16 cellular contexts compared by ENCODE assay signal in the genomic region with DNA sequence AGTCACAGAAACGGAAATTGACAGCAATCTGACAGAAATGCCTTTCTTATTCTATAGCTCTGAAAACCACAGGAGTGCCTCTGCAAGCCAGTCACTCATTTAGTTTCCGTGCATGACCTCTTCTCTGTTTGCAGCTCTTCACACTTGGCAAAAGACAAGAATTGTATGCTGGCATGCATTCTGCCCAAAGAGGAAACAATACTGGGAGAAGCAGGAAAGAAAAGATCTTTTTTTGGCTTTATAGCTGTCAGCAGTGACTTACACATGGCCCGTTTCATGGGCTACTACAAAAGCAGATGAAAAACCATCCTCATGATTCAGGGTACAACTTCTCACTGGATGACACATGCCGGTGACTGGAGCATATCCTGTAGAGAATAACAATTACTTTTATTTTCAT.
DNase-seq lines count a peak whose midpoint lies in the region; ATAC-seq and TF ChIP-seq lines count a peak whose summit lies in the region.
"Had no signal": no experiment of that assay in that cellular context is flagged by ENCODE, and none has a peak within 500 bp of the region (broad histone marks: within the 10 kb centered on the region; RNA-seq: fewer than 3 reads in every experiment).

No MANE protein-coding gene starts in this region.

- H3K36me3 Mint-ChIP-seq in brain = no peaks in the 10 kb centered on the region
- H3K36me3 Mint-ChIP-seq in WTC11 = no peaks in the 10 kb centered on the region
- H3K36me3 Mint-ChIP-seq: naive thymus-derived CD8-positive, alpha-beta T cell; type B pancreatic cell had no signal

- H3K9me3 ChIP-seq in BLaER1 = no peaks in the 10 kb centered on the region
- H3K9me3 ChIP-seq in SJCRH30 (replicated peaks) = no peaks in the 10 kb centered on the region

- H3K4me1 Mint-ChIP-seq in brain (peaks cover 56% of the 10 kb centered on the region), WTC11 (peaks cover 8% of the 10 kb centered on the region)

- H3K9ac ChIP-seq in BLaER1 = no peak overlapping the region

- H3K4me2 ChIP-seq in BLaER1 = peak overlapping the region; percentile 77

- H3K27me3 Mint-ChIP-seq in brain (no peaks in the 10 kb centered on the region), WTC11 (ENCODE audit: low read depth) (no peaks in the 10 kb centered on the region)
- H3K27me3 Mint-ChIP-seq: type B pancreatic cell had no signal

- peak; percentile 91 for TF ChIP-seq EP300 in Ishikawa (IDR thresholded peaks at IDR 0.05; ENCODE audit: borderline replicate concordance)

- H3K4me3 Mint-ChIP-seq in brain (peak overlapping the region in 1 of 5 experiments; percentile 43), WTC11 (no peak overlapping the region)
- H3K4me3 Mint-ChIP-seq: activated CD4-positive, alpha-beta memory T cell treated with anti-CD3 and anti-CD28 coated beads, Interleukin-2, amount 10 ng/mL, durations not matched to agents 7 days and 5 days; central memory CD8-positive, alpha-beta T cell; H9; type B pancreatic cell had no signal

- peak; percentile 96 for DNase-seq in kidney tubule cell (ENCODE audit: low spot score)
- no peak for DNase-seq in iPS-NIHi11 (ENCODE audit: low spot score)
- DNase-seq in SJCRH30 = no peak
- no peak for DNase-seq in WTC11 (ENCODE audit: low spot score)
- DNase-seq: activated CD4-positive, alpha-beta memory T cell treated with anti-CD3 and anti-CD28 coated beads, Interleukin-2, amount 10 ng/mL, durations not matched to agents 7 days and 5 days; DMS153; H9; naive thymus-derived CD8-positive, alpha-beta T cell; NCI-H1930; stimulated activated CD4-positive, alpha-beta T cell treated with anti-CD3 and anti-CD28 coated beads, Interleukin-4, amount 100 ng/mL, for 4 hours had no signal

- H3K27ac Mint-ChIP-seq in brain = peak overlapping the region; percentile 36 to 96 (median 84)
- H3K27ac Mint-ChIP-seq in WTC11 = no peak overlapping the region
- H3K27ac Mint-ChIP-seq: activated CD4-positive, alpha-beta memory T cell treated with anti-CD3 and anti-CD28 coated beads, Interleukin-2, amount 10 ng/mL, durations not matched to agents 7 days and 5 days; H9; naive thymus-derived CD8-positive, alpha-beta T cell; type B pancreatic cell had no signal

- CTCF ChIA-PET in WTC11 (lab: Charles Lee) = interaction anchor here (1.2 kb wide), 1 partner anchor 17 kb away, joined by 4 read pairs; no protein-coding TSS in a partner anchor

- H3K27me3 ChIP-seq in BLaER1 (no peaks in the 10 kb centered on the region), SJCRH30 (no peaks in the 10 kb centered on the region; the same call in 1 of the 2 replicates)

- no peak overlapping the region for H3K27ac ChIP-seq in BLaER1
- no peak overlapping the region for H3K27ac ChIP-seq in SJCRH30

- TF ChIP-seq RAD21 in Ishikawa (IDR thresholded peaks at IDR 0.05; ENCODE audit: low read depth) = no peak

- H4K20me1 ChIP-seq in BLaER1 = no peaks in the 10 kb centered on the region

- H3K9me3 Mint-ChIP-seq in brain (no peaks in the 10 kb centered on the region), WTC11 (no peaks in the 10 kb centered on the region)
- H3K9me3 Mint-ChIP-seq: activated CD4-positive, alpha-beta memory T cell treated with anti-CD3 and anti-CD28 coated beads, Interleukin-2, amount 10 ng/mL, durations not matched to agents 7 days and 5 days; central memory CD8-positive, alpha-beta T cell; H9; naive thymus-derived CD8-positive, alpha-beta T cell; type B pancreatic cell had no signal

- H3K4me3 ChIP-seq in BLaER1 (peak overlapping the region; percentile 17; the same call in 1 of the 2 replicates), SJCRH30 (no peak overlapping the region)

- H3K36me3 ChIP-seq in BLaER1 = no peaks in the 10 kb centered on the region
- no peaks in the 10 kb centered on the region for H3K36me3 ChIP-seq in SJCRH30

- TF ChIP-seq CTCF in brain (conservative IDR thresholded peaks at IDR 0.05) (no peak), WTC11 (IDR thresholded peaks at IDR 0.05) (no peak)

- peaks cover 21% of the 10 kb centered on the region for H3K4me1 ChIP-seq in BLaER1
- peaks cover 12% of the 10 kb centered on the region for H3K4me1 ChIP-seq in SJCRH30

- POLR2A ChIA-PET in WTC11 (lab: Charles Lee) = no interaction called here

- ATAC-seq in HG03025 (IDR thresholded peaks at IDR 0.05; ENCODE audit: low FRiP score, unreplicated experiment) (no peak), WTC11 (no peak)

TF ChIP-seq in Ishikawa, 13 proteins besides CTCF, POLR2A, EP300 and RAD21 (continues in another document):
- peak; percentile 83 for TF ChIP-seq NFIC (IDR thresholded peaks at IDR 0.05)
- TF ChIP-seq FOXM1 (IDR thresholded peaks at IDR 0.05; ENCODE audit: borderline replicate concordance, low read depth) = peak; percentile 79
- TF ChIP-seq REST (IDR thresholded peaks at IDR 0.05; ENCODE audit: low read depth) = no peak
- TF ChIP-seq MAX (IDR thresholded peaks at IDR 0.05) = peak; percentile 50; the same call in 1 of the 2 replicates
- TF ChIP-seq, protein P1, sequence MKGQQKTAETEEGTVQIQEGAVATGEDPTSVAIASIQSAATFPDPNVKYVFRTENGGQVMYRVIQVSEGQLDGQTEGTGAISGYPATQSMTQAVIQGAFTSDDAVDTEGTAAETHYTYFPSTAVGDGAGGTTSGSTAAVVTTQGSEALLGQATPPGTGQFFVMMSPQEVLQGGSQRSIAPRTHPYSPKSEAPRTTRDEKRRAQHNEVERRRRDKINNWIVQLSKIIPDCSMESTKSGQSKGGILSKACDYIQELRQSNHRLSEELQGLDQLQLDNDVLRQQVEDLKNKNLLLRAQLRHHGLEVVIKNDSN (IDR thresholded peaks at IDR 0.05) = no peak

TF ChIP-seq in WTC11, 78 proteins besides CTCF, POLR2A, EP300 and RAD21:
- TF ChIP-seq NR2C2 (CRISPR knock-in tag; IDR thresholded peaks at IDR 0.05) (no peak), GTF2I (CRISPR knock-in tag; conservative IDR thresholded peaks at IDR 0.05) (no peak), MXD4 (CRISPR knock-in tag; IDR thresholded peaks at IDR 0.05; ENCODE audit: borderline replicate concordance) (no peak), ZNF219 (CRISPR knock-in tag; IDR thresholded peaks at IDR 0.05; ENCODE audit: borderline replicate concordance) (no peak), ZBTB21 (CRISPR knock-in tag; IDR thresholded peaks at IDR 0.05; ENCODE audit: borderline replicate concordance) (no peak)
